Comparison of ENCODE assay signal across 17 cellular contexts in the genomic region with DNA sequence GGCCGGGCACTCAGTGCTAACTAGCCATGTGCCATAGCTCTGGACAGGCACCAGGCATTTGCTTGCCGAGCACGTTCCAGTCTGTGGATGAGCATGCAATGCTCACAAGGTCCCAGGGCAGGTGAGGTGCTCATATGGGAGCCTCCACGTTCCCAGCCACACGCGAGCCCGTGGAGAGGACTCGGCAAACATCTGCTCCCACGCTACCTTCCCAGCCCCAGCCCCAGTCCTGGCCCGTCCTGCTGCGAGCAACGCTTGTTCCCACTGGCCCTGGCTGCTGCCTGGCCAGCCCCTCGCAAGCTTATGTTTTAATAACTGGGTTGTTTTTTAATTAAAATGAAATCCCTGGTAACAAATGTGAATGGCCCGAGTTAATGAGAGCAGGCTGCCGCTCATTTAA.
"Had no signal": no experiment of that assay in that cellular context is flagged by ENCODE, and none has a peak within 500 bp of the region (broad histone marks: within the 10 kb centered on the region; RNA-seq: fewer than 3 reads in every experiment).

No MANE protein-coding gene starts in this region.

- H3K27ac Mint-ChIP-seq: natural killer cell; stimulated activated memory B cell treated with anti-CD40 and anti-IgM and Interleukin-4, amounts not matched to agents 10 μg/mL and 1 μg/mL and 100 μg/mL, for 72 hours; stimulated activated naive CD8-positive, alpha-beta T cell treated with anti-CD3 and anti-CD28 coated beads, Interleukin-15, Interleukin-2, amounts not matched to agents 100 ng/mL and 50 ng/mL, for 24 hours had no signal

- H3K4me1 Mint-ChIP-seq: neural crest cell; stimulated activated memory B cell treated with anti-CD40 and anti-IgM and Interleukin-4, amounts not matched to agents 10 μg/mL and 1 μg/mL and 100 μg/mL, for 72 hours had no signal

- H3K9me3 Mint-ChIP-seq: central memory CD8-positive, alpha-beta T cell; natural killer cell; neural crest cell; stimulated activated memory B cell treated with anti-CD40 and anti-IgM and Interleukin-4, amounts not matched to agents 10 μg/mL and 1 μg/mL and 100 μg/mL, for 72 hours; stimulated activated naive CD8-positive, alpha-beta T cell treated with anti-CD3 and anti-CD28 coated beads, Interleukin-15, Interleukin-2, amounts not matched to agents 100 ng/mL and 50 ng/mL, for 24 hours had no signal

- H3K4me3 Mint-ChIP-seq: central memory CD8-positive, alpha-beta T cell; natural killer cell; neural crest cell; stimulated activated memory B cell treated with anti-CD40 and anti-IgM and Interleukin-4, amounts not matched to agents 10 μg/mL and 1 μg/mL and 100 μg/mL, for 72 hours; stimulated activated naive CD8-positive, alpha-beta T cell treated with anti-CD3 and anti-CD28 coated beads, Interleukin-15, Interleukin-2, amounts not matched to agents 100 ng/mL and 50 ng/mL, for 24 hours had no signal

- H3K9me3 ChIP-seq: right atrium auricular region, tibial artery, upper lobe of left lung, vagina had no signal

- H3K27me3 ChIP-seq: hepatocyte, right atrium auricular region, upper lobe of left lung, vagina had no signal

- H3K4me3 ChIP-seq: hepatocyte, right atrium auricular region, tibial artery, upper lobe of left lung, vagina had no signal

- H3K27me3 Mint-ChIP-seq: central memory CD8-positive, alpha-beta T cell; stimulated activated memory B cell treated with anti-CD40 and anti-IgM and Interleukin-4, amounts not matched to agents 10 μg/mL and 1 μg/mL and 100 μg/mL, for 72 hours; stimulated activated naive CD8-positive, alpha-beta T cell treated with anti-CD3 and anti-CD28 coated beads, Interleukin-15, Interleukin-2, amounts not matched to agents 100 ng/mL and 50 ng/mL, for 24 hours had no signal

- ATAC-seq: natural killer cell; stimulated activated memory B cell treated with anti-CD40 and anti-IgM and Interleukin-4, amounts not matched to agents 10 μg/mL and 1 μg/mL and 100 μg/mL, for 72 hours had no signal

- H3K4me1 ChIP-seq: right atrium auricular region, tibial artery, upper lobe of left lung, vagina had no signal

- H3K36me3 Mint-ChIP-seq: natural killer cell; stimulated activated memory B cell treated with anti-CD40 and anti-IgM and Interleukin-4, amounts not matched to agents 10 μg/mL and 1 μg/mL and 100 μg/mL, for 72 hours had no signal

- DNase-seq: foreskin melanocyte; head of caudate nucleus; mammary epithelial cell; natural killer cell; occipital lobe; stimulated activated CD4-positive, alpha-beta T cell treated with anti-CD3 and anti-CD28 coated beads, Interleukin-15, amount 100 ng/mL, for 24 hours; stimulated activated CD4-positive, alpha-beta T cell treated with anti-CD3 and anti-CD28 coated beads, Interleukin-1b, Interleukin-23, amount 100 ng/mL, for 48 hours; stimulated activated CD4-positive, alpha-beta T cell treated with anti-CD3 and anti-CD28 coated beads, Interleukin-4, amount 100 ng/mL, for 24 hours had no signal

- H3K36me3 ChIP-seq: right atrium auricular region, tibial artery, upper lobe of left lung, vagina had no signal

- H3K27ac ChIP-seq: hepatocyte, right atrium auricular region, tibial artery, upper lobe of left lung, vagina had no signal
